In genomic region chr15:60396560-60396963, GRCh38 we compare ENCODE assay signal across 1 cellular context.
TF ChIP-seq lines count a peak whose summit lies in the region.

No MANE protein-coding gene starts in this region.

TF ChIP-seq in H1, 55 proteins besides CTCF, POLR2A, EP300 and RAD21:
- TF ChIP-seq CTBP2 (IDR thresholded peaks at IDR 0.05; ENCODE audit: borderline replicate concordance, insufficient read depth, insufficient read length, low read length) (no peak), FOSL1 (IDR thresholded peaks at IDR 0.05; ENCODE audit: insufficient read depth, low read depth, low read length) (no peak), KDM4A (IDR thresholded peaks at IDR 0.05; ENCODE audit: low read depth, low read length, severe bottlenecking) (no peak), SP1 (IDR thresholded peaks at IDR 0.05; ENCODE audit: low read depth, low read length) (no peak), RFX5 (IDR thresholded peaks at IDR 0.05; ENCODE audit: borderline replicate concordance, low read depth, low read length) (no peak), KDM5A (IDR thresholded peaks at IDR 0.05; ENCODE audit: low read length) (no peak), TAF1 (IDR thresholded peaks at IDR 0.05; ENCODE audit: low read depth, low read length) (no peak), SRF (IDR thresholded peaks at IDR 0.05; ENCODE audit: low read depth, low read length) (no peak), SAP30 (IDR thresholded peaks at IDR 0.05; ENCODE audit: insufficient read depth, insufficient replicate concordance, low read length) (no peak), ASH2L (IDR thresholded peaks at IDR 0.05; ENCODE audit: low read length) (no peak), MAFK (IDR thresholded peaks at IDR 0.05; ENCODE audit: low read depth, low read length) (no peak), BRCA1 (IDR thresholded peaks at IDR 0.05; ENCODE audit: low read depth, low read length) (no peak), EZH2 (IDR thresholded peaks at IDR 0.05; ENCODE audit: low read depth, low read length, severe bottlenecking) (no peak), SIN3A (conservative IDR thresholded peaks at IDR 0.05 in 1 of 2, IDR thresholded peaks at IDR 0.05 in 1 of 2; ENCODE audit: low read depth in 1 of 2, low read length in 2 of 2) (no peak)
- TF ChIP-seq, protein P1, sequence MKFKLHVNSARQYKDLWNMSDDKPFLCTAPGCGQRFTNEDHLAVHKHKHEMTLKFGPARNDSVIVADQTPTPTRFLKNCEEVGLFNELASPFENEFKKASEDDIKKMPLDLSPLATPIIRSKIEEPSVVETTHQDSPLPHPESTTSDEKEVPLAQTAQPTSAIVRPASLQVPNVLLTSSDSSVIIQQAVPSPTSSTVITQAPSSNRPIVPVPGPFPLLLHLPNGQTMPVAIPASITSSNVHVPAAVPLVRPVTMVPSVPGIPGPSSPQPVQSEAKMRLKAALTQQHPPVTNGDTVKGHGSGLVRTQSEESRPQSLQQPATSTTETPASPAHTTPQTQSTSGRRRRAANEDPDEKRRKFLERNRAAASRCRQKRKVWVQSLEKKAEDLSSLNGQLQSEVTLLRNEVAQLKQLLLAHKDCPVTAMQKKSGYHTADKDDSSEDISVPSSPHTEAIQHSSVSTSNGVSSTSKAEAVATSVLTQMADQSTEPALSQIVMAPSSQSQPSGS (IDR thresholded peaks at IDR 0.05; ENCODE audit: low read length) = no peak
